35 cellular contexts compared by ENCODE assay signal in genomic region chr1:202302166-202302565, GRCh38.
"Had no signal": no experiment of that assay in that cellular context is flagged by ENCODE, and none has a peak within 500 bp of the region (broad histone marks: within the 10 kb centered on the region; RNA-seq: fewer than 3 reads in every experiment).

No MANE protein-coding gene starts in this region.

- H3K9me3 ChIP-seq: MG63 had no signal

- H3K27me3 ChIP-seq: MG63 had no signal

- H3K4me3 ChIP-seq: MG63 had no signal

- H3K36me3 ChIP-seq: MG63 had no signal

- DNase-seq: Karpas-422, Kasumi-1, MG63, MM.1S, MV-4-11, NCI-H1048, NCI-H1092, NCI-H1092 treated with DMSO at 0.1 percent for 48 hours, NCI-H1105, NCI-H1105 treated with DMSO at 0.1 percent for 48 hours, NCI-H1417, NCI-H1417 treated with DMSO at 0.1 percent for 48 hours, NCI-H1436, NCI-H1436 treated with DMSO at 0.1 percent for 48 hours, NCI-H146, NCI-H1694, NCI-H1694 treated with DMSO at 0.1 percent for 48 hours, NCI-H187, NCI-H187 treated with DMSO at 0.1 percent for 48 hours, NCI-H1930, NCI-H2029, NCI-H2029 treated with DMSO at 0.1 percent for 48 hours, NCI-H2081, NCI-H2081 treated with DMSO at 0.1 percent for 48 hours, NCI-H2107, NCI-H2171, NCI-H2171 treated with DMSO at 0.1 percent for 48 hours, NCI-H2227 treated with DMSO at 0.1 percent for 48 hours, NCI-H226, NCI-H345, NCI-H446, NCI-H446 treated with DMSO at 0.1 percent for 48 hours, NCI-H510A, NCI-H510A treated with DMSO at 0.1 percent for 48 hours, NCI-H524 had no signal
